Comparison of ENCODE assay signal across 23 cellular contexts in genomic region chr5:117621921-117622320, GRCh38.
"Had no signal": no experiment of that assay in that cellular context is flagged by ENCODE, and none has a peak within 500 bp of the region (broad histone marks: within the 10 kb centered on the region; RNA-seq: fewer than 3 reads in every experiment).

No MANE protein-coding gene starts in this region.

- DNase-seq: activated CD4-positive, alpha-beta memory T cell treated with anti-CD3 and anti-CD28 coated beads, Interleukin-2, amount 10 ng/mL, durations not matched to agents 7 days and 5 days; activated CD4-positive, alpha-beta T cell treated with anti-CD3 and anti-CD28 coated beads for 4 hours; activated CD4-positive, alpha-beta T cell treated with anti-CD3 and anti-CD28 coated beads, Interleukin-2, amount 10 ng/mL, durations not matched to agents 7 days and 5 days; activated CD4-positive, alpha-beta T cell treated with anti-CD3 and anti-CD28 coated beads, Interleukin-2, amount 50 U/mL, for 4 hours; activated CD4-positive, CD25-positive, alpha-beta regulatory T cell; activated CD4-positive, CD25-positive, alpha-beta regulatory T cell treated with anti-CD3 and anti-CD28 coated beads, Interleukin-2, amount 50 U/mL, for 72 hours; activated CD8-positive, alpha-beta memory T cell treated with anti-CD3 and anti-CD28 coated beads, Interleukin-2, amount 50 U/mL, for 48 hours; activated gamma-delta T cell; activated naive CD4-positive, alpha-beta T cell; activated naive CD4-positive, alpha-beta T cell treated with anti-CD3 and anti-CD28 coated beads, Interleukin-2, amount 10 ng/mL, durations not matched to agents 7 days and 5 days; activated naive CD8-positive, alpha-beta T cell treated with anti-CD3 and anti-CD28 coated beads, Interleukin-2, amount 10 ng/mL, durations not matched to agents 7 days and 5 days; activated T-cell treated with anti-CD3 and anti-CD28 coated beads for 4 hours; activated T-cell treated with anti-CD3 and anti-CD28 coated beads, Interleukin-2, amount 50 U/mL, for 24 hours; activated T-cell treated with anti-CD3 and anti-CD28 coated beads, Interleukin-2, amount 50 U/mL, for 72 hours; central memory CD4-positive, alpha-beta T cell; colonic mucosa; effector memory CD4-positive, alpha-beta T cell; endodermal cell; foreskin fibroblast; head of caudate nucleus; T-helper 2 cell had no signal

- ATAC-seq: activated naive CD4-positive, alpha-beta T cell treated with anti-CD3 and anti-CD28 coated beads, Interleukin-2, amount 50 U/mL, for 72 hours; activated T-cell treated with anti-CD3 and anti-CD28 coated beads, Interleukin-2, amount 50 U/mL, for 72 hours; esophagus mucosa had no signal
